Comparison of ENCODE assay signal across 17 cellular contexts in genomic region chr9:19920401-19920800, GRCh38.
DNase-seq lines count a peak whose midpoint lies in the region; ATAC-seq, FAIRE-seq and TF ChIP-seq lines count a peak whose summit lies in the region.
"Had no signal": no experiment of that assay in that cellular context is flagged by ENCODE, and none has a peak within 500 bp of the region (broad histone marks: within the 10 kb centered on the region; RNA-seq: fewer than 3 reads in every experiment).

No MANE protein-coding gene starts in this region.

- peak; percentile 31 for DNase-seq in activated CD4-positive, alpha-beta T cell treated with anti-CD3 and anti-CD28 coated beads, Interleukin-2, amount 10 ng/mL, durations not matched to agents 24 days and 14 days
- no peak for DNase-seq in activated CD4-positive, alpha-beta T cell treated with anti-CD3 and anti-CD28 coated beads, Interleukin-2, amount 10 ng/mL, durations not matched to agents 7 days and 5 days
- DNase-seq in WTC11 (ENCODE audit: low spot score) (no peak), keratinocyte (ENCODE audit: low read depth, low spot score) (no peak), trophoblast cell (no peak), activated gamma-delta T cell (lab: John Stamatoyannopoulos, UW) (no peak), RPMI8226 (no peak), mesenteric fat pad (ENCODE audit: low spot score) (no peak)
- DNase-seq: C1 segment of cervical spinal cord; CD4-positive, alpha-beta memory T cell; COR-L47; DMS153; DND-41; H9 had no signal

- H4K20me1 ChIP-seq in keratinocyte (ENCODE audit: control insufficient read depth, extremely low read depth, insufficient read depth, low read length) = no peaks in the 10 kb centered on the region

- no peak overlapping the region for H4K8ac ChIP-seq in trophoblast cell (ENCODE audit: low read depth, low read length)

- H3K4me1 Mint-ChIP-seq in activated CD4-positive, alpha-beta T cell treated with anti-CD3 and anti-CD28 coated beads, Interleukin-2, amount 10 ng/mL, durations not matched to agents 24 days and 14 days = peaks cover 6% of the 10 kb centered on the region
- H3K4me1 Mint-ChIP-seq in activated CD4-positive, alpha-beta T cell treated with anti-CD3 and anti-CD28 coated beads, Interleukin-2, amount 10 ng/mL, durations not matched to agents 7 days and 5 days = peaks cover 13% of the 10 kb centered on the region
- H3K4me1 Mint-ChIP-seq in WTC11 = peaks cover 17% of the 10 kb centered on the region
- H3K4me1 Mint-ChIP-seq: CD4-positive, alpha-beta memory T cell had no signal

- no peak overlapping the region for H3K4me2 ChIP-seq in keratinocyte (ENCODE audit: control insufficient read depth, extremely low read depth, insufficient read depth, low read depth, low read length)
- H3K4me2 ChIP-seq in trophoblast cell (ENCODE audit: low read length) = no peak overlapping the region

- H3K79me1 ChIP-seq in trophoblast cell (ENCODE audit: low read length) = no peaks in the 10 kb centered on the region

- H3K9me3 Mint-ChIP-seq in activated CD4-positive, alpha-beta T cell treated with anti-CD3 and anti-CD28 coated beads, Interleukin-2, amount 10 ng/mL, durations not matched to agents 24 days and 14 days = no peaks in the 10 kb centered on the region
- no peaks in the 10 kb centered on the region for H3K9me3 Mint-ChIP-seq in activated CD4-positive, alpha-beta T cell treated with anti-CD3 and anti-CD28 coated beads, Interleukin-2, amount 10 ng/mL, durations not matched to agents 7 days and 5 days
- H3K9me3 Mint-ChIP-seq in WTC11 = no peaks in the 10 kb centered on the region
- H3K9me3 Mint-ChIP-seq: CD4-positive, alpha-beta memory T cell; H9 had no signal

- H3K9ac ChIP-seq in keratinocyte (ENCODE audit: control insufficient read depth, extremely low read depth, insufficient read depth, low read length) = no peak overlapping the region
- H3K9ac ChIP-seq in trophoblast cell (ENCODE audit: low read length) = peak overlapping the region; percentile 40

- dilution Hi-C loops in keratinocyte (cut with MboI; ENCODE audit: extremely low pct_ligation_motif_present, low sequenced_read_pairs) = no loop called here

- peak; percentile 9 for FAIRE-seq in keratinocyte (lab: Jason Lieb, UNC)
- FAIRE-seq: G401.6, GM12892 had no signal

- POLR2A ChIA-PET in activated CD4-positive, alpha-beta T cell treated with anti-CD3 and anti-CD28 coated beads, Interleukin-2, amount 10 ng/mL, durations not matched to agents 7 days and 5 days (lab: Charles Lee) = no interaction called here
- POLR2A ChIA-PET in WTC11 (lab: Charles Lee) = interaction anchor here (0.6 kb wide), 1 partner anchor 225 kb away, joined by 3 read pairs; no protein-coding TSS in a partner anchor

- TF ChIP-seq CTCF in WTC11 (IDR thresholded peaks at IDR 0.05) (no peak), keratinocyte (optimal IDR thresholded peaks at IDR 0.05 in 1 of 3, IDR thresholded peaks at IDR 0.05 in 1 of 3, conservative IDR thresholded peaks at IDR 0.05 in 1 of 3; ENCODE audit: extremely low read depth in 1 of 3, insufficient read depth in 2 of 3, low read length in 3 of 3) (no peak)

- no peak overlapping the region for H2AK5ac ChIP-seq in trophoblast cell (ENCODE audit: low read length)

- no peak for ATAC-seq in WTC11
- ATAC-seq: HCT116 had no signal

- H3K4me1 ChIP-seq in keratinocyte (ENCODE audit: control insufficient read depth, extremely low read depth, insufficient read depth, low read length) (no peaks in the 10 kb centered on the region), trophoblast cell (ENCODE audit: control insufficient read depth in 1 of 2, insufficient read depth in 2 of 2, low read length in 2 of 2) (no peaks in the 10 kb centered on the region)

- H3K9me3 ChIP-seq in keratinocyte (ENCODE audit: control insufficient read depth, low read depth, low read length) (no peaks in the 10 kb centered on the region), trophoblast cell (ENCODE audit: insufficient read depth, low read depth, low read length) (peaks cover 2% of the 10 kb centered on the region)

- no peaks in the 10 kb centered on the region for H3K36me3 Mint-ChIP-seq in activated CD4-positive, alpha-beta T cell treated with anti-CD3 and anti-CD28 coated beads, Interleukin-2, amount 10 ng/mL, durations not matched to agents 24 days and 14 days (ENCODE audit: low read depth)
- no peaks in the 10 kb centered on the region for H3K36me3 Mint-ChIP-seq in activated CD4-positive, alpha-beta T cell treated with anti-CD3 and anti-CD28 coated beads, Interleukin-2, amount 10 ng/mL, durations not matched to agents 7 days and 5 days (ENCODE audit: low read depth)
- no peaks in the 10 kb centered on the region for H3K36me3 Mint-ChIP-seq in WTC11
- H3K36me3 Mint-ChIP-seq: CD4-positive, alpha-beta memory T cell had no signal

- H3K4me3 ChIP-seq in keratinocyte (ENCODE audit: control insufficient read depth in 2 of 3, extremely low read depth in 1 of 3, insufficient read depth in 2 of 3, low read depth in 1 of 3, low read length in 3 of 3) = no peak overlapping the region
- H3K4me3 ChIP-seq in trophoblast cell (ENCODE audit: low read depth, low read length) = no peak overlapping the region

- H3K79me2 ChIP-seq in keratinocyte (ENCODE audit: control insufficient read depth, insufficient read depth, low read length) = no peaks in the 10 kb centered on the region
- H3K79me2 ChIP-seq in trophoblast cell (ENCODE audit: control insufficient read depth, insufficient read depth, low read length, poor library complexity) = no peaks in the 10 kb centered on the region

- CTCF ChIA-PET in activated CD4-positive, alpha-beta T cell treated with anti-CD3 and anti-CD28 coated beads, Interleukin-2, amount 10 ng/mL, durations not matched to agents 7 days and 5 days (lab: Charles Lee) = no interaction called here
- CTCF ChIA-PET in WTC11 (lab: Charles Lee) = no interaction called here

- peaks cover 24% of the 10 kb centered on the region for H3K27me3 Mint-ChIP-seq in activated CD4-positive, alpha-beta T cell treated with anti-CD3 and anti-CD28 coated beads, Interleukin-2, amount 10 ng/mL, durations not matched to agents 24 days and 14 days
- H3K27me3 Mint-ChIP-seq in activated CD4-positive, alpha-beta T cell treated with anti-CD3 and anti-CD28 coated beads, Interleukin-2, amount 10 ng/mL, durations not matched to agents 7 days and 5 days = peaks cover 28% of the 10 kb centered on the region
- H3K27me3 Mint-ChIP-seq in WTC11 (ENCODE audit: low read depth) = no peaks in the 10 kb centered on the region

- H2BK5ac ChIP-seq in trophoblast cell (ENCODE audit: low read depth, low read length, poor library complexity) = no peak overlapping the region

- no peak overlapping the region for H2BK120ac ChIP-seq in trophoblast cell (ENCODE audit: insufficient read depth, low read length, poor library complexity)

- H3K36me3 ChIP-seq in keratinocyte (ENCODE audit: control insufficient read depth in 2 of 2, extremely low read depth in 1 of 2, insufficient read depth in 2 of 2, low read length in 2 of 2) (no peaks in the 10 kb centered on the region), trophoblast cell (ENCODE audit: control insufficient read depth in 1 of 2, insufficient read depth in 2 of 2, low read length in 2 of 2) (no peaks in the 10 kb centered on the region)

- no peak overlapping the region for H3K4ac ChIP-seq in trophoblast cell (ENCODE audit: low read depth, low read length)

- H3K27ac ChIP-seq in keratinocyte (ENCODE audit: control insufficient read depth, insufficient read depth, low read length) (no peak overlapping the region), trophoblast cell (ENCODE audit: low read depth, low read length) (no peak overlapping the region)

- H3K18ac ChIP-seq in trophoblast cell (ENCODE audit: low read length) = no peak overlapping the region

- intact Hi-C loops in activated CD4-positive, alpha-beta T cell treated with anti-CD3 and anti-CD28 coated beads, Interleukin-2, amount 10 ng/mL, durations not matched to agents 24 days and 14 days (cut with micrococcal nuclease) = loop anchor here (10.0 kb wide), 2 partner anchors 426 to 584 kb away; no protein-coding TSS in a partner anchor

- no peak overlapping the region for H4K91ac ChIP-seq in trophoblast cell (ENCODE audit: low read depth, low read length)

- no peak overlapping the region for H3K14ac ChIP-seq in trophoblast cell (ENCODE audit: low read length)

- H2AFZ ChIP-seq in keratinocyte (ENCODE audit: control insufficient read depth, low read length) = no peak overlapping the region
- no peak overlapping the region for H2AFZ ChIP-seq in trophoblast cell (ENCODE audit: insufficient read depth, low read length, poor library complexity)

- no peak overlapping the region for H4K12ac ChIP-seq in trophoblast cell (ENCODE audit: low read depth, low read length)

- no peak overlapping the region for H3K4me3 Mint-ChIP-seq in activated CD4-positive, alpha-beta T cell treated with anti-CD3 and anti-CD28 coated beads, Interleukin-2, amount 10 ng/mL, durations not matched to agents 24 days and 14 days
- no peak overlapping the region for H3K4me3 Mint-ChIP-seq in activated CD4-positive, alpha-beta T cell treated with anti-CD3 and anti-CD28 coated beads, Interleukin-2, amount 10 ng/mL, durations not matched to agents 7 days and 5 days
- no peak overlapping the region for H3K4me3 Mint-ChIP-seq in WTC11
- H3K4me3 Mint-ChIP-seq: CD4-positive, alpha-beta memory T cell; H9 had no signal

- H2BK12ac ChIP-seq in trophoblast cell (ENCODE audit: low read length) = no peak overlapping the region

- H3K27ac Mint-ChIP-seq in activated CD4-positive, alpha-beta T cell treated with anti-CD3 and anti-CD28 coated beads, Interleukin-2, amount 10 ng/mL, durations not matched to agents 24 days and 14 days = no peak overlapping the region
- H3K27ac Mint-ChIP-seq in activated CD4-positive, alpha-beta T cell treated with anti-CD3 and anti-CD28 coated beads, Interleukin-2, amount 10 ng/mL, durations not matched to agents 7 days and 5 days = no peak overlapping the region
- H3K27ac Mint-ChIP-seq in WTC11 = no peak overlapping the region
- H3K27ac Mint-ChIP-seq: CD4-positive, alpha-beta memory T cell; H9 had no signal

- H3K27me3 ChIP-seq in keratinocyte (ENCODE audit: control insufficient read depth, extremely low read depth, insufficient read depth, low read length) = no peaks in the 10 kb centered on the region
- no peaks in the 10 kb centered on the region for H3K27me3 ChIP-seq in trophoblast cell (ENCODE audit: insufficient read depth, low read length)

- no CpG with 5 or more reads among the region's 6 CpGs for WGBS in trophoblast cell (ENCODE audit: extremely low coverage, insufficient coverage, insufficient read length)

- no peaks in the 10 kb centered on the region for H3K9me1 ChIP-seq in keratinocyte (ENCODE audit: control insufficient read depth, extremely low read depth, insufficient read depth, low read length)

- no peak overlapping the region for H3K23ac ChIP-seq in trophoblast cell (ENCODE audit: low read length)

TF ChIP-seq in WTC11, 78 proteins besides CTCF, POLR2A, EP300 and RAD21:
- TF ChIP-seq MYBL2 (CRISPR knock-in tag; IDR thresholded peaks at IDR 0.05) (no peak), ZNF423 (CRISPR knock-in tag; IDR thresholded peaks at IDR 0.05) (peak; percentile 55)
